Comparison of ENCODE assay signal across 24 cellular contexts in the genomic region with DNA sequence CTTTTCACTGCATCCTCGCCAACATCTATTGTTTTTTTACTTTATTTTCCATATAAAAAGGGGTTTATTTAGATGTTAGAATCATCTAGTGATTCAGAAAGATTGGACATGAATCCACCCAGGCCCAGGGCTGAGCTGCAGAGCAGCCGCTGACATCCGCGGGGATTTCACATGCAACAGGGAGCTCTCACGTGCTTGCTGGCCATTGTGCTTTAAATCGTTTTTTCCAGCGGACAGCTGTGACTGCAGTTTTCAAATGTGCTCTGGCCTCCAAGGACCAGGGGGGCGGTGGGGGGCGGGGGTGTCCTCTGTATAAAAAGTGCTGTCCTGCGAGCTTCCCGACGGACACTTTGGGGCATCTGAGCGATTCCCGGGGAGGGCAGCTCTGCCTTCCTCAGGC.
"Had no signal": no experiment of that assay in that cellular context is flagged by ENCODE, and none has a peak within 500 bp of the region (broad histone marks: within the 10 kb centered on the region; RNA-seq: fewer than 3 reads in every experiment).

No MANE protein-coding gene starts in this region.

- H3K4me3 ChIP-seq: dorsolateral prefrontal cortex, smooth muscle cell, stomach, transverse colon had no signal

- H3K4me2 ChIP-seq: smooth muscle cell had no signal

- H3K4me3 Mint-ChIP-seq: activated naive CD8-positive, alpha-beta T cell treated with anti-CD3 and anti-CD28 coated beads, Interleukin-2, amount 10 ng/mL, durations not matched to agents 7 days and 5 days; activated T-cell treated with anti-CD3 and anti-CD28 coated beads, Interleukin-2, amount 50 U/mL, for 24 hours; endodermal cell; nephron progenitor cell; stimulated activated memory B cell treated with anti-CD40 and anti-IgM and Interleukin-4, amounts not matched to agents 10 μg/mL and 1 μg/mL and 100 μg/mL, for 72 hours; T-cell; WTC11 had no signal

- H3K27ac Mint-ChIP-seq: activated naive CD8-positive, alpha-beta T cell treated with anti-CD3 and anti-CD28 coated beads, Interleukin-2, amount 10 ng/mL, durations not matched to agents 7 days and 5 days; activated T-cell treated with anti-CD3 and anti-CD28 coated beads, Interleukin-2, amount 50 U/mL, for 24 hours; activated T-helper 2 cell treated with anti-CD3 and anti-CD28 coated beads, Interferon-gamma antibody, Interleukin-2, Interleukin-4, amounts not matched to agents 10 μg/mL and 5 μg/mL and 100 μg/mL, durations not matched to agents 14 hours and 24 hours and 36 hours; endodermal cell; stimulated activated memory B cell treated with anti-CD40 and anti-IgM and Interleukin-4, amounts not matched to agents 10 μg/mL and 1 μg/mL and 100 μg/mL, for 72 hours had no signal

- H3K27ac ChIP-seq: stomach, transverse colon had no signal

- H3K36me3 ChIP-seq: transverse colon had no signal

- H3K4me1 ChIP-seq: transverse colon had no signal

- ATAC-seq: sciatic nerve; SK-N-SH treated with all-trans-retinoic acid at 6 μM for 48 hours; stimulated activated memory B cell treated with anti-CD40 and anti-IgM and Interleukin-4, amounts not matched to agents 10 μg/mL and 1 μg/mL and 100 μg/mL, for 72 hours; T-cell had no signal

- H3K27me3 ChIP-seq: dorsolateral prefrontal cortex, esophagus squamous epithelium, stomach, transverse colon had no signal

- H3K9me3 Mint-ChIP-seq: activated T-cell treated with anti-CD3 and anti-CD28 coated beads, Interleukin-2, amount 50 U/mL, for 24 hours; T-cell had no signal

- H3K27me3 Mint-ChIP-seq: activated naive CD8-positive, alpha-beta T cell treated with anti-CD3 and anti-CD28 coated beads, Interleukin-2, amount 10 ng/mL, durations not matched to agents 7 days and 5 days; activated T-cell treated with anti-CD3 and anti-CD28 coated beads, Interleukin-2, amount 50 U/mL, for 24 hours; T-cell had no signal

- H3K9me3 ChIP-seq: stomach, transverse colon had no signal

- DNase-seq: activated naive CD4-positive, alpha-beta T cell treated with Interleukin-2 at 50 U/mL for 16 hours; activated naive CD8-positive, alpha-beta T cell treated with anti-CD3 and anti-CD28 coated beads, Interleukin-2, amount 10 ng/mL, durations not matched to agents 7 days and 5 days; activated T-cell treated with anti-CD3 and anti-CD28 coated beads, Interleukin-2, amount 50 U/mL, for 24 hours; amygdala; caudate nucleus; dorsolateral prefrontal cortex; endodermal cell; esophagus squamous epithelium; hippocampal formation; kidney glomerular epithelial cell; mesenchymal stem cell; nephron progenitor cell; nucleus accumbens; stimulated activated CD4-positive, alpha-beta T cell treated with anti-CD3 and anti-CD28 coated beads, Interleukin-15, amount 100 ng/mL, for 24 hours; stomach; T-cell; T-helper 9 cell; transverse colon had no signal

- H3K4me1 Mint-ChIP-seq: endodermal cell, nephron progenitor cell had no signal
